In genomic region chr20:3323398-3323797, GRCh38 we compare ENCODE assay signal across 16 cellular contexts.
DNase-seq lines count a peak whose midpoint lies in the region; ATAC-seq and TF ChIP-seq lines count a peak whose summit lies in the region.
"Had no signal": no experiment of that assay in that cellular context is flagged by ENCODE, and none has a peak within 500 bp of the region (broad histone marks: within the 10 kb centered on the region; RNA-seq: fewer than 3 reads in every experiment).

No MANE protein-coding gene starts in this region.

- H3K9me3 ChIP-seq in osteoblast (ENCODE audit: low read depth, low read length): no peaks in the 10 kb centered on the region
- H3K9me3 ChIP-seq: Caco-2, colonic mucosa, uterus had no signal

- no peaks in the 10 kb centered on the region for H3K79me2 ChIP-seq in osteoblast (ENCODE audit: insufficient read depth, low read length)

- H3K9me3 Mint-ChIP-seq in CD14-positive monocyte: no peaks in the 10 kb centered on the region
- H3K9me3 Mint-ChIP-seq: H9 had no signal

- H3K4me1 Mint-ChIP-seq in CD14-positive monocyte: peaks cover 14% of the 10 kb centered on the region

- H3K4me3 ChIP-seq in fibroblast of villous mesenchyme (ENCODE audit: low read depth, low read length) (no peak overlapping the region), osteoblast (ENCODE audit: insufficient read depth, low read length) (no peak overlapping the region)
- H3K4me3 ChIP-seq: colonic mucosa, uterus had no signal

- H3K36me3 Mint-ChIP-seq in CD14-positive monocyte: peaks cover 59 to 79% of the 10 kb centered on the region in 2 donors

- peaks cover 0 to 3% (median 0%) of the 10 kb centered on the region in 3 donors for H3K27me3 Mint-ChIP-seq in CD14-positive monocyte (ENCODE audit: low read depth in 3 of 3)

- intact Hi-C loops in CD14-positive monocyte (cut with micrococcal nuclease) (no loop called here), left colon (cut with DNase I, micrococcal nuclease) (no loop called here)

- no peaks in the 10 kb centered on the region for H3K4me1 ChIP-seq in osteoblast (ENCODE audit: insufficient read depth, low read length)
- H3K4me1 ChIP-seq: Caco-2, colonic mucosa, uterus had no signal

- no peak for ATAC-seq in left colon

- H3K36me3 ChIP-seq in osteoblast (ENCODE audit: insufficient read depth, low read length): peaks cover 33% of the 10 kb centered on the region
- H3K36me3 ChIP-seq: colonic mucosa, uterus had no signal

- H2AFZ ChIP-seq in osteoblast (ENCODE audit: low read length): no peak overlapping the region

- no peak overlapping the region for H3K27ac ChIP-seq in osteoblast (ENCODE audit: low read depth, low read length)
- H3K27ac ChIP-seq: colonic mucosa, uterus had no signal

- H3K4me2 ChIP-seq in osteoblast (ENCODE audit: insufficient read depth, low read length): no peak overlapping the region

- no peak overlapping the region for H3K4me3 Mint-ChIP-seq in CD14-positive monocyte
- H3K4me3 Mint-ChIP-seq: H9 had no signal

- peak overlapping the region; percentile 62 to 86 (median 79) for H3K27ac Mint-ChIP-seq in CD14-positive monocyte

- no peaks in the 10 kb centered on the region for H4K20me1 ChIP-seq in osteoblast (ENCODE audit: insufficient read depth, low read length)

- H3K27me3 ChIP-seq in osteoblast (ENCODE audit: insufficient read depth, low read length): no peaks in the 10 kb centered on the region
- H3K27me3 ChIP-seq: colonic mucosa, uterus had no signal

- peak; percentile 50 for DNase-seq in CD14-positive monocyte (ENCODE audit: low spot score)
- peak; percentile 49 for DNase-seq in HPDE6-E6E7 (ENCODE audit: extremely low spot score)
- DNase-seq in SIG-M5 (lab: John Stamatoyannopoulos, UW): peak; percentile 19
- peak; percentile 51 for DNase-seq in fibroblast of villous mesenchyme (ENCODE audit: low read depth)
- no peak for DNase-seq in NCI-H1048 (lab: John Stamatoyannopoulos, UW)
- no peak for DNase-seq in left colon
- DNase-seq in osteoblast (ENCODE audit: insufficient read length, low spot score, missing footprints): no peak
- no peak for DNase-seq in stimulated activated CD8-positive, alpha-beta memory T cell treated with anti-CD3 and anti-CD28 coated beads, Interleukin-4, amount 100 ng/mL, for 48 hours
- DNase-seq: activated naive CD4-positive, alpha-beta T cell; Caco-2; colonic mucosa; glutamatergic neuron; H9; MM.1S; NCI-H774; uterus had no signal

- no peak for TF ChIP-seq CTCF in CD14-positive monocyte (IDR thresholded peaks at IDR 0.05)
- no peak for TF ChIP-seq CTCF in fibroblast of villous mesenchyme (IDR thresholded peaks at IDR 0.05; ENCODE audit: insufficient read depth, low read depth, low read length)
- no peak for TF ChIP-seq CTCF in osteoblast (IDR thresholded peaks at IDR 0.05; ENCODE audit: extremely low read depth, low read depth, low read length)

Comparison
In these comparisons a context has a peak if more than half of its experiments do, and no peak if none do; other contexts are left out.
1. DNase-seq: peak in CD14-positive monocyte (single experiment), HPDE6-E6E7 (single experiment), SIG-M5 (single experiment) and fibroblast of villous mesenchyme (single experiment); none in NCI-H1048 (single experiment), left colon (0 of 2), osteoblast (single experiment) and stimulated activated CD8-positive, alpha-beta memory T cell treated with anti-CD3 and anti-CD28 coated beads, Interleukin-4, amount 100 ng/mL, for 48 hours (single experiment).